Comparison of ENCODE assay signal across 8 cellular contexts in the genomic region with DNA sequence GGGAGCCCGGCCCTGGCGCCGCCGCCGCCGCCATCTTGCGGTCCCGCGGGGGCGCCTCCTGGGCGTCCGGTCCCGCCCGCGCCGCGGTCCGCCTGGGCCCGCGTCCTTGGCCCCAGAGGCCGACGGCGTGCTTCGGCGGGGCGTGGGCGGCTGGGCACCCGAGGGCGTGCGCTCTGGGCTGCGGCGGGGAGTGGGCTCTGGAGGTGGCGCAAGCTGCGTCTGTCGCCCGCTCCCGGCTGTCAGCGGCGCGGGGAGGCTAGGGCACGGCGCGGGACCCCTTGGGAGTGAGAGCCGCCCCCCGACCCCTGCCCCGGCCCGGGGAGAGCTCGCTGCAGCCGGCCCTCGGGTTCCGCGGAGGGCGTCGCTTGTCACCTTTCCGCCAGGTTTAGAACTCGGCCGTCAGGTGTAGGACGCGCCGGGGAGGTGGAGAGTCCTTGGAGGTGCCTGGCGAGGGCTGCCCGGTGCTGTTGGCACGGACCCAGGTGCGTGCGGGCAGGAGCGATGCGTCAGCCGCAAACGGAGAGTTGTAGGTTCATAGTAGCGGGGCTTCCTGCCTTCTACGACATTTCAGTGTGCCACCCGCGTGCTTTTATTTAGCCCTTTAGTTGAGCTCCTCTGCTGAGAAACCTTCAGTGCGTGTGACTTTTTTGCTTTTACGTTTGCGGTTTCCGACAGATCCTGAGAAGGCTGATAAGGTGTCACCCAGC. TPM values are rescaled to one million over a fixed set of nuclear protein-coding genes. Genes with fewer than 3 reads are reported as not detected.
DNase-seq lines count a peak whose midpoint lies in the region; ATAC-seq and TF ChIP-seq lines count a peak whose summit lies in the region.

No MANE protein-coding gene starts in this region.

- peak overlapping the region; percentile 81 for H3K27ac ChIP-seq in CD8-positive, alpha-beta T cell (ENCODE audit: low read depth, low read length)
- H3K27ac ChIP-seq in ovary (peak overlapping the region; percentile 99 to 100), thyroid gland (peak overlapping the region; percentile 99 to 100 (median 99))

- H3K36me3 ChIP-seq in CD8-positive, alpha-beta T cell (ENCODE audit: insufficient read depth, low read length), result no peaks in the 10 kb centered on the region
- H3K36me3 ChIP-seq in ovary (no peaks in the 10 kb centered on the region), thyroid gland (no peaks in the 10 kb centered on the region)

- CTCF ChIA-PET in CD8-positive, alpha-beta T cell (lab: Charles Lee), result interaction anchor here (0.5 kb wide), 1 partner anchor 601 kb away, joined by 3 read pairs; no protein-coding TSS in a partner anchor

- peak; percentile 30 for ATAC-seq in CD8-positive, alpha-beta T cell
- peak; percentile 22 for ATAC-seq in GM19467 (IDR thresholded peaks at IDR 0.05; ENCODE audit: unreplicated experiment)

- peaks cover 26% of the 10 kb centered on the region for H3K4me1 Mint-ChIP-seq in CD8-positive, alpha-beta T cell (ENCODE audit: low read depth)

- DNase-seq in CD8-positive, alpha-beta T cell, result peak; percentile 47 to 81 (median 76)
- peak; percentile 58 for DNase-seq in HS-27A (ENCODE audit: low read depth)
- DNase-seq in SHP77 treated with DMSO at 0.1 percent for 48 hours (lab: John Stamatoyannopoulos, UW), result peak; percentile 24
- DNase-seq in activated gamma-delta T cell treated with anti-CD3 and anti-CD28 coated beads, Interleukin-2, amount 50 U/mL, for 16 hours (ENCODE audit: low read depth), result peak; percentile 74
- DNase-seq in glomerular visceral epithelial cell (ENCODE audit: extremely low spot score), result peak; percentile 87
- peak; percentile 74 to 82 (median 81) for DNase-seq in ovary
- DNase-seq in thyroid gland, result peak; percentile 81 to 83

- peaks cover 5% of the 10 kb centered on the region for H3K36me3 Mint-ChIP-seq in CD8-positive, alpha-beta T cell

- no peak for TF ChIP-seq POLR2A in ovary (IDR thresholded peaks at IDR 0.05)
- peak in 1 of 2 donors; percentile 65 for TF ChIP-seq POLR2A in thyroid gland (IDR thresholded peaks at IDR 0.05)

- 0 to 1% (median 1%) methylated on average over 46 to 77 of the region's 77 CpGs for WGBS in ovary, 3 donors
- 0 to 1% methylated on average over 8 to 19 of the region's 77 CpGs for WGBS in thyroid gland, 2 donors

- H3K27me3 ChIP-seq in CD8-positive, alpha-beta T cell (ENCODE audit: insufficient read depth, low read length), result no peaks in the 10 kb centered on the region
- no peaks in the 10 kb centered on the region for H3K27me3 ChIP-seq in ovary
- no peaks in the 10 kb centered on the region for H3K27me3 ChIP-seq in thyroid gland

- no peak for TF ChIP-seq CTCF in CD8-positive, alpha-beta T cell (IDR thresholded peaks at IDR 0.05)
- TF ChIP-seq CTCF in ovary (IDR thresholded peaks at IDR 0.05), result no peak
- no peak for TF ChIP-seq CTCF in thyroid gland (IDR thresholded peaks at IDR 0.05)

- no peak for TF ChIP-seq EP300 in ovary (IDR thresholded peaks at IDR 0.05)

- H3K27me3 Mint-ChIP-seq in CD8-positive, alpha-beta T cell (ENCODE audit: low read depth), result no peaks in the 10 kb centered on the region

- H3K4me1 ChIP-seq in CD8-positive, alpha-beta T cell (ENCODE audit: insufficient read depth, low read length), result peaks cover 51% of the 10 kb centered on the region
- H3K4me1 ChIP-seq in ovary (ENCODE audit: insufficient read depth), result peaks cover 11% of the 10 kb centered on the region
- H3K4me1 ChIP-seq in thyroid gland, result peaks cover 35 to 40% of the 10 kb centered on the region in 2 donors

- no peaks in the 10 kb centered on the region for H3K9me3 ChIP-seq in CD8-positive, alpha-beta T cell (ENCODE audit: low read length)
- H3K9me3 ChIP-seq in ovary, result no peaks in the 10 kb centered on the region
- H3K9me3 ChIP-seq in thyroid gland, result no peaks in the 10 kb centered on the region

- peak overlapping the region; percentile 72 for H3K4me3 ChIP-seq in CD8-positive, alpha-beta T cell (ENCODE audit: low read depth, low read length)
- H3K4me3 ChIP-seq in ovary, result peak overlapping the region; percentile 67
- H3K4me3 ChIP-seq in thyroid gland (replicated peaks in 1 of 3), result peak overlapping the region; percentile 59 to 86 (median 63)

- peak overlapping the region; percentile 96 for H3K27ac Mint-ChIP-seq in CD8-positive, alpha-beta T cell

- peak overlapping the region; percentile 92 for H3K4me3 Mint-ChIP-seq in CD8-positive, alpha-beta T cell

- no peaks in the 10 kb centered on the region for H3K9me3 Mint-ChIP-seq in CD8-positive, alpha-beta T cell

- intact Hi-C loops in CD8-positive, alpha-beta T cell (cut with DNase I, micrococcal nuclease), result loop anchor here (5.0 to 10.0 kb wide), 9 partner anchors 38 to 1993 kb away; a partner anchor contains a TSS
- intact Hi-C loops in ovary (cut with DNase I) (loop anchor here in 1 of 4 donors (10.0 kb wide), 1 partner anchor 210 kb away; a partner anchor contains a TSS), thyroid gland (cut with DNase I) (no loop called here)

- POLR2A ChIA-PET in CD8-positive, alpha-beta T cell (lab: Charles Lee), result interaction anchor here (1.1 to 3.7 kb wide), 8 partner anchors 9 to 1306 kb away, joined by 3 to 22 read pairs (median 6); a partner anchor contains a TSS

RNA-seq across cellular contexts. Expression of a gene that starts 0.9 kb away (rescaled TPM):
- 100 to 1,000 TPM; 169 to 177 TPM for total RNA-seq in CD8-positive, alpha-beta T cell
- total RNA-seq in ovary (100 to 1,000 TPM; 184 to 369 (median 254) TPM), thyroid gland (100 to 1,000 TPM; 232 to 261 (median 244) TPM)
- polyA plus RNA-seq in ovary, result 100 to 1,000 TPM; 164 to 339 TPM

RNA-seq across cellular contexts. Expression of a gene that starts 29.0 kb away (rescaled TPM):
- total RNA-seq in CD8-positive, alpha-beta T cell, result not detected
- total RNA-seq in ovary, result under 1 TPM in 6 of 7 donors, not detected in 1; 0.11 to 0.91 (median 0.36) TPM
- under 1 TPM; 0.10 to 0.55 TPM for polyA plus RNA-seq in ovary
- not detected for total RNA-seq in thyroid gland

Comparison
In these comparisons a context has a peak if more than half of its experiments do, and no peak if none do; other contexts are left out.
1. Peak in every context shown above with its lines: DNase-seq, ATAC-seq, H3K4me3 ChIP-seq and H3K27ac ChIP-seq.
2. DNase-seq: peak in every context shown above with its lines; median percentile 87 in glomerular visceral epithelial cell; 82 in thyroid gland; 81 in ovary; 76 in CD8-positive, alpha-beta T cell; 74 in activated gamma-delta T cell treated with anti-CD3 and anti-CD28 coated beads, Interleukin-2, amount 50 U/mL, for 16 hours; 58 in HS-27A; 24 in SHP77 treated with DMSO at 0.1 percent for 48 hours.